ENCODE assay signal across 18 cellular contexts in genomic region chr14:104692939-104693315, GRCh38. TPM values are rescaled to one million over a fixed set of nuclear protein-coding genes. Genes with fewer than 3 reads are reported as not detected.
DNase-seq lines count a peak whose midpoint lies in the region; ATAC-seq and TF ChIP-seq lines count a peak whose summit lies in the region.
"Had no signal": no experiment of that assay in that cellular context is flagged by ENCODE, and none has a peak within 500 bp of the region (broad histone marks: within the 10 kb centered on the region; RNA-seq: fewer than 3 reads in every experiment).

No MANE protein-coding gene starts in this region.

- H3K27ac ChIP-seq in heart right ventricle (peak overlapping the region in 6 of 10 donors; percentile 9 to 90 (median 50)), Panc1 (ENCODE audit: low read length) (peak overlapping the region; percentile 88), esophagus muscularis mucosa (replicated peaks in 1 of 4) (peak overlapping the region; percentile 20 to 65 (median 63)), subcutaneous abdominal adipose tissue (ENCODE audit: low read depth, low read length) (peak overlapping the region; percentile 95)
- H3K27ac ChIP-seq: cardiac muscle cell, neutrophil, SJSA1, suprapubic skin had no signal

- TF ChIP-seq CTCF in heart right ventricle (IDR thresholded peaks at IDR 0.05) (no peak), Panc1 (IDR thresholded peaks at IDR 0.05) (no peak), esophagus muscularis mucosa (IDR thresholded peaks at IDR 0.05) (no peak)

- POLR2A ChIA-PET in Panc1 (lab: Charles Lee), result no interaction called here

- ATAC-seq in heart right ventricle, result no peak
- ATAC-seq in Right ventricle myocardium superior (ENCODE audit: poor library complexity), result no peak
- no peak for ATAC-seq in Panc1
- ATAC-seq in GM19395 (IDR thresholded peaks at IDR 0.05; ENCODE audit: unreplicated experiment), result no peak
- no peak for ATAC-seq in HG03469 (IDR thresholded peaks at IDR 0.05; ENCODE audit: unreplicated experiment)
- ATAC-seq: effector memory CD8-positive, alpha-beta T cell had no signal

- no peak for TF ChIP-seq EP300 in esophagus muscularis mucosa (IDR thresholded peaks at IDR 0.05)

- H3K27me3 ChIP-seq in heart right ventricle (no peaks in the 10 kb centered on the region), Panc1 (ENCODE audit: control insufficient read depth, insufficient read depth, low read length) (no peaks in the 10 kb centered on the region), esophagus muscularis mucosa (no peaks in the 10 kb centered on the region), subcutaneous abdominal adipose tissue (ENCODE audit: control insufficient read depth in 5 of 5, insufficient read depth in 4 of 5, low read length in 5 of 5) (no peaks in the 10 kb centered on the region)
- H3K27me3 ChIP-seq: cardiac muscle cell, SJSA1, suprapubic skin had no signal

- CTCF ChIA-PET in Panc1 (lab: Charles Lee), result no interaction called here

- H3K9me3 ChIP-seq in heart right ventricle (no peaks in the 10 kb centered on the region), Panc1 (ENCODE audit: control insufficient read depth, insufficient read depth, low read depth, low read length) (no peaks in the 10 kb centered on the region), esophagus muscularis mucosa (no peaks in the 10 kb centered on the region), subcutaneous abdominal adipose tissue (ENCODE audit: control insufficient read depth in 5 of 5, low read length in 5 of 5) (no peaks in the 10 kb centered on the region)
- H3K9me3 ChIP-seq: neutrophil, SJSA1, suprapubic skin had no signal

- in situ Hi-C loops in Panc1 (cut with HindIII; ENCODE audit: low pct_unique_long_range_greater_than_20kb, low sequenced_read_pairs), result no loop called here

- H3K36me3 ChIP-seq in heart right ventricle, result peaks cover 0 to 29% (median 0%) of the 10 kb centered on the region in 9 donors
- peaks cover 6% of the 10 kb centered on the region; the same call in 1 of the 2 replicates for H3K36me3 ChIP-seq in Panc1 (ENCODE audit: control insufficient read depth, insufficient read depth, low read length)
- H3K36me3 ChIP-seq in esophagus muscularis mucosa, result peaks cover 0 to 18% (median 11%) of the 10 kb centered on the region in 4 donors
- H3K36me3 ChIP-seq in subcutaneous abdominal adipose tissue (ENCODE audit: control insufficient read depth in 5 of 5, insufficient read depth in 5 of 5, low read length in 5 of 5), result peaks cover 0 to 22% (median 11%) of the 10 kb centered on the region in 5 donors
- H3K36me3 ChIP-seq: cardiac muscle cell, neutrophil, suprapubic skin had no signal

- 75 to 80% methylated on average over 5 of the region's 5 CpGs for WGBS in heart right ventricle, 2 donors
- WGBS in esophagus muscularis mucosa, result 76% methylated on average over 4 of the region's 5 CpGs

- no TSS peak for BruUV-seq in Panc1 (replicated peaks; lab: Mats Ljungman, UMichigan)

- peak overlapping the region in 1 of 5 donors; percentile 86 for H3K9ac ChIP-seq in subcutaneous abdominal adipose tissue (ENCODE audit: low read length in 5 of 5)

- H3K4me1 ChIP-seq in heart right ventricle (peaks cover 59 to 97% (median 93%) of the 10 kb centered on the region in 9 donors), Panc1 (ENCODE audit: control insufficient read depth, insufficient read depth, low read length) (peaks cover 66% of the 10 kb centered on the region), esophagus muscularis mucosa (peaks cover 87 to 95% (median 93%) of the 10 kb centered on the region in 4 donors), subcutaneous abdominal adipose tissue (ENCODE audit: control insufficient read depth in 5 of 5, insufficient read depth in 5 of 5, low read length in 5 of 5) (peaks cover 18 to 96% (median 94%) of the 10 kb centered on the region in 5 donors)

- DNase-seq in heart right ventricle (no peak), Right ventricle myocardium superior (no peak), Panc1 (ENCODE audit: low read depth, low spot score) (no peak), esophagus muscularis mucosa (ENCODE audit: extremely low spot score) (no peak), NCI-H345 (lab: John Stamatoyannopoulos, UW) (no peak)
- DNase-seq: activated CD4-positive, alpha-beta T cell treated with anti-CD3 and anti-CD28 coated beads for 4 hours; activated T-cell treated with anti-CD3 and anti-CD28 coated beads, Interleukin-2, amount 50 U/mL, for 48 hours; effector memory CD8-positive, alpha-beta T cell; GDM1; NCI-H1930; stimulated activated CD4-positive, alpha-beta T cell treated with anti-CD3 and anti-CD28 coated beads, Interleukin-1b, Interleukin-23, amount 100 ng/mL, for 48 hours had no signal

- H3K4me3 ChIP-seq in heart right ventricle (no peak overlapping the region), Panc1 (ENCODE audit: low read depth in 2 of 2, low read length in 2 of 2) (peak overlapping the region; percentile 73 to 78), esophagus muscularis mucosa (no peak overlapping the region), subcutaneous abdominal adipose tissue (ENCODE audit: low read depth in 1 of 5, low read length in 5 of 5) (peak overlapping the region in 1 of 5 donors; percentile 3)
- H3K4me3 ChIP-seq: cardiac muscle cell, SJSA1, suprapubic skin had no signal

- no peak for TF ChIP-seq POLR2A in esophagus muscularis mucosa (IDR thresholded peaks at IDR 0.05; ENCODE audit: low read depth)

- intact Hi-C loops in heart right ventricle (cut with DNase I), result no loop called here
- intact Hi-C loops in Right ventricle myocardium superior (cut with DNase I), result no loop called here
- intact Hi-C loops in Panc1 (cut with micrococcal nuclease; ENCODE audit: unreplicated experiment), result no loop called here
- intact Hi-C loops in esophagus muscularis mucosa (cut with DNase I), result no loop called here

RNA-seq across cellular contexts. Expression of gene INF2, which starts 3.5 kb away (rescaled TPM):
- total RNA-seq in heart right ventricle, result 10 to 100 TPM; 22.5 to 40.1 (median 27.7) TPM
- 10 to 100 TPM; 27.0 to 73.8 TPM for polyA plus RNA-seq in heart right ventricle
- 28.3 TPM for total RNA-seq in Right ventricle myocardium superior
- 195 TPM for total RNA-seq in Panc1 (2021; ENCODE audit: unreplicated experiment)
- 179 TPM for polyA plus RNA-seq in Panc1 (2012; ENCODE audit: insufficient read length)
- total RNA-seq in esophagus muscularis mucosa, result 100 to 1,000 TPM in 1 of 4 donors, 10 to 100 TPM in 3; 51.5 to 129 (median 66.7) TPM

RNA-seq across cellular contexts. Expression of gene ADSS1, which starts 31.1 kb away (rescaled TPM):
- total RNA-seq in heart right ventricle (100 to 1,000 TPM; 159 to 295 (median 195) TPM), Right ventricle myocardium superior (215 TPM), Panc1 (2021; ENCODE audit: unreplicated experiment) (9.4 TPM), esophagus muscularis mucosa (1 to 10 TPM; 4.3 to 7.9 (median 5.7) TPM)
- polyA plus RNA-seq in heart right ventricle, result 100 to 1,000 TPM in 1 of 2 donors, 10 to 100 TPM in 1; 74.6 to 220 TPM
- 15.6 TPM for polyA plus RNA-seq in Panc1 (2012; ENCODE audit: insufficient read length)

Comparison
In these comparisons a context has a peak if more than half of its experiments do, and no peak if none do; other contexts are left out.
1. H3K4me3 ChIP-seq: peak in Panc1 (2 of 2); none in heart right ventricle (0 of 10) and esophagus muscularis mucosa (0 of 4).
2. RNA of gene ADSS1, which starts 31.1 kb away (total RNA-seq): 215 TPM in Right ventricle myocardium superior (single experiment) and 159 to 295 TPM in heart right ventricle; 9.4 TPM in Panc1 (single experiment) and 4.3 to 7.9 TPM in esophagus muscularis mucosa; every median in the first group is over 10 times any median in the second.
3. Peak in every context shown above with its lines, with median percentiles within 50 percentile points of each other: H3K27ac ChIP-seq.